In genomic region chr13:99991013-99991805, GRCh38 we compare ENCODE assay signal across 19 cellular contexts. TPM values are rescaled to one million over a fixed set of nuclear protein-coding genes. Genes with fewer than 3 reads are reported as not detected.
DNase-seq lines count a peak whose midpoint lies in the region; ATAC-seq and TF ChIP-seq lines count a peak whose summit lies in the region.
"Had no signal": no experiment of that assay in that cellular context is flagged by ENCODE, and none has a peak within 500 bp of the region (broad histone marks: within the 10 kb centered on the region; RNA-seq: fewer than 3 reads in every experiment).

No MANE protein-coding gene starts in this region.

- H3K36me3 ChIP-seq in ES-I3 (ENCODE audit: insufficient read depth, low read length): no peaks in the 10 kb centered on the region
- H3K36me3 ChIP-seq in HUES64 (ENCODE audit: insufficient read depth, low read length): peaks cover 5% of the 10 kb centered on the region
- no peaks in the 10 kb centered on the region for H3K36me3 ChIP-seq in naive thymus-derived CD4-positive, alpha-beta T cell (ENCODE audit: control insufficient read depth in 2 of 3, insufficient read depth in 3 of 3, low read length in 3 of 3)
- no peaks in the 10 kb centered on the region for H3K36me3 ChIP-seq in OCI-LY7 (ENCODE audit: insufficient read depth, low read length)
- H3K36me3 ChIP-seq: gastrocnemius medialis, upper lobe of right lung had no signal

- peak overlapping the region in 6 of 10 donors; percentile 28 to 64 (median 50) for H3K4me3 Mint-ChIP-seq in naive thymus-derived CD4-positive, alpha-beta T cell

- no peaks in the 10 kb centered on the region for H3K79me2 ChIP-seq in OCI-LY7 (ENCODE audit: insufficient read depth, low read depth, low read length)

- H3K9ac ChIP-seq in ES-I3 (ENCODE audit: low read depth, low read length) (peak overlapping the region; percentile 47), HUES64 (ENCODE audit: low read depth, low read length) (no peak overlapping the region; the same call in 1 of the 2 replicates)

- peaks cover 96% of the 10 kb centered on the region for H3K27me3 ChIP-seq in HUES64 (ENCODE audit: insufficient read depth, low read length)
- H3K27me3 ChIP-seq in dorsolateral prefrontal cortex: peaks cover 0 to 100% (median 92%) of the 10 kb centered on the region in 45 donors
- H3K27me3 ChIP-seq in naive thymus-derived CD4-positive, alpha-beta T cell (ENCODE audit: control insufficient read depth in 2 of 2, insufficient read depth in 2 of 2, low read length in 2 of 2): peaks cover 50 to 99% of the 10 kb centered on the region in 2 donors

- H3K27ac ChIP-seq in HUES64 (ENCODE audit: low read depth, low read length) (no peak overlapping the region), dorsolateral prefrontal cortex (peak overlapping the region in 56 of 59 donors; percentile 10 to 99 (median 83)), OCI-LY7 (ENCODE audit: low read depth, low read length, poor library complexity, severe bottlenecking) (no peak overlapping the region)
- H3K27ac ChIP-seq in naive thymus-derived CD4-positive, alpha-beta T cell (ENCODE audit: low read depth, low read length): no peak overlapping the region
- H3K27ac ChIP-seq: gastrocnemius medialis, PC-9, upper lobe of right lung had no signal

- no peaks in the 10 kb centered on the region for H3K9me2 ChIP-seq in OCI-LY7 (ENCODE audit: insufficient read depth, low read length)

- peaks cover 11% of the 10 kb centered on the region for H3K4me1 ChIP-seq in ES-I3 (ENCODE audit: insufficient read depth, low read length)
- peaks cover 83% of the 10 kb centered on the region for H3K4me1 ChIP-seq in HUES64 (ENCODE audit: insufficient read depth, low read length)
- peaks cover 6 to 25% of the 10 kb centered on the region in 2 donors for H3K4me1 ChIP-seq in naive thymus-derived CD4-positive, alpha-beta T cell (ENCODE audit: control insufficient read depth in 2 of 2, insufficient read depth in 2 of 2, low read length in 2 of 2)
- H3K4me1 ChIP-seq in OCI-LY7 (ENCODE audit: insufficient read depth, low read length, poor library complexity, severe bottlenecking): no peaks in the 10 kb centered on the region
- H3K4me1 ChIP-seq: gastrocnemius medialis, upper lobe of right lung had no signal

- H3K27ac Mint-ChIP-seq in naive thymus-derived CD4-positive, alpha-beta T cell: peak overlapping the region in 2 of 9 donors; percentile 51

- H3K4me2 ChIP-seq in OCI-LY7 (ENCODE audit: low read length): no peak overlapping the region
- H3K4me2 ChIP-seq: PC-9 had no signal

- peaks cover 0 to 22% (median 3%) of the 10 kb centered on the region in 5 donors for H3K36me3 Mint-ChIP-seq in naive thymus-derived CD4-positive, alpha-beta T cell

- peaks cover 4 to 34% (median 21%) of the 10 kb centered on the region in 7 donors for H3K4me1 Mint-ChIP-seq in naive thymus-derived CD4-positive, alpha-beta T cell

- H3K27me3 Mint-ChIP-seq in naive thymus-derived CD4-positive, alpha-beta T cell: peaks cover 76 to 98% (median 96%) of the 10 kb centered on the region in 5 donors

- no peak overlapping the region for H2AFZ ChIP-seq in OCI-LY7 (ENCODE audit: low read length)
- H2AFZ ChIP-seq: PC-9 had no signal

- DNase-seq in dorsolateral prefrontal cortex (no peak), medulla oblongata (ENCODE audit: extremely low spot score) (no peak), OCI-LY7 (ENCODE audit: low spot score) (no peak)
- no peak for DNase-seq in naive thymus-derived CD4-positive, alpha-beta T cell
- DNase-seq: activated CD4-positive, CD25-positive, alpha-beta regulatory T cell; amygdala; gastrocnemius medialis; MV-4-11; PC-9; stimulated activated CD4-positive, alpha-beta T cell treated with anti-CD3 and anti-CD28 coated beads, Interleukin-2, amount 100 ng/mL, for 24 hours; SW 1271; upper lobe of right lung had no signal

- TF ChIP-seq CTCF in dorsolateral prefrontal cortex (IDR thresholded peaks at IDR 0.05 in 54 of 56, conservative IDR thresholded peaks at IDR 0.05 in 2 of 56; ENCODE audit: low read depth in 1 of 56, partially characterized antibody in 56 of 56): no peak
- no peak for TF ChIP-seq CTCF in OCI-LY7 (conservative IDR thresholded peaks at IDR 0.05; ENCODE audit: low read length)

- CTCF ChIA-PET in naive thymus-derived CD4-positive, alpha-beta T cell (lab: Charles Lee): no interaction called here
- CTCF ChIA-PET in OCI-LY7 (lab: Charles Lee; ENCODE audit: unreplicated experiment): interaction anchor here (0.7 kb wide), 1 partner anchor 709 kb away, joined by 4 read pairs; no protein-coding TSS in a partner anchor

- ATAC-seq in naive thymus-derived CD4-positive, alpha-beta T cell: no peak
- no peak for ATAC-seq in HG02588 (IDR thresholded peaks at IDR 0.05; ENCODE audit: unreplicated experiment)
- no peak for ATAC-seq in HG03159 (IDR thresholded peaks at IDR 0.05; ENCODE audit: unreplicated experiment)
- ATAC-seq: gastrocnemius medialis had no signal

- intact Hi-C loops in dorsolateral prefrontal cortex (cut with DNase I): no loop called here
- intact Hi-C loops in naive thymus-derived CD4-positive, alpha-beta T cell (cut with micrococcal nuclease): loop anchor here in 1 of 2 donors (5.0 to 10.0 kb wide), 2 partner anchors 246 to 404 kb away; no protein-coding TSS in a partner anchor
- intact Hi-C loops in OCI-LY7 (cut with micrococcal nuclease; ENCODE audit: unreplicated experiment): no loop called here

- no TSS peak for BruUV-seq in OCI-LY7 (replicated peaks; lab: Mats Ljungman, UMichigan)

- H3K4me3 ChIP-seq in HUES64 (ENCODE audit: low read length): peak overlapping the region; percentile 61
- H3K4me3 ChIP-seq in dorsolateral prefrontal cortex: peak overlapping the region in 22 of 59 donors; percentile 3 to 75 (median 24)
- H3K4me3 ChIP-seq in naive thymus-derived CD4-positive, alpha-beta T cell (ENCODE audit: low read length): no peak overlapping the region
- H3K4me3 ChIP-seq in OCI-LY7 (ENCODE audit: low read depth, low read length, poor library complexity, severe bottlenecking): no peak overlapping the region
- H3K4me3 ChIP-seq: gastrocnemius medialis, mucosa of descending colon, PC-9, upper lobe of right lung had no signal

- POLR2A ChIA-PET in naive thymus-derived CD4-positive, alpha-beta T cell (lab: Charles Lee): interaction anchor here (0.6 to 1.7 kb wide), 4 partner anchors 10 to 435 kb away, joined by 3 to 8 read pairs (median 4); partner anchors contain the start of gene ZIC2
- POLR2A ChIA-PET in OCI-LY7 (lab: Charles Lee): no interaction called here

- no peaks in the 10 kb centered on the region for H4K20me1 ChIP-seq in OCI-LY7 (ENCODE audit: insufficient read depth, low read length)

- 11% methylated on average over 34 of the region's 34 CpGs for WGBS in HUES64

- peaks cover 0 to 79% (median 34%) of the 10 kb centered on the region in 11 donors for H3K9me3 Mint-ChIP-seq in naive thymus-derived CD4-positive, alpha-beta T cell

- H3K9me3 ChIP-seq in ES-I3 (ENCODE audit: control insufficient read depth, insufficient read depth, low read length) (no peaks in the 10 kb centered on the region), HUES64 (ENCODE audit: insufficient read depth, low read depth, low read length) (no peaks in the 10 kb centered on the region), OCI-LY7 (ENCODE audit: low read length) (no peaks in the 10 kb centered on the region)
- H3K9me3 ChIP-seq in naive thymus-derived CD4-positive, alpha-beta T cell (ENCODE audit: control insufficient read depth in 2 of 3, low read length in 3 of 3): no peaks in the 10 kb centered on the region
- H3K9me3 ChIP-seq: gastrocnemius medialis, mucosa of descending colon, upper lobe of right lung had no signal

RNA-seq across cellular contexts. Expression of gene ZIC2, which starts 9.6 kb away (rescaled TPM):
- 113 TPM for polyA plus RNA-seq in HUES64 (2013, experiment 1 of 2)
- 125 TPM for polyA plus RNA-seq in HUES64 (2013, experiment 2 of 2)
- 10 to 100 TPM in 117 of 120 experiments, 1 to 10 TPM in 3; 6.5 to 90.1 (median 24.5) TPM for total RNA-seq in dorsolateral prefrontal cortex
- under 1 TPM in 1 of 5 experiments, not detected in 4; 0.51 TPM for total RNA-seq in naive thymus-derived CD4-positive, alpha-beta T cell
- polyA plus RNA-seq in naive thymus-derived CD4-positive, alpha-beta T cell: not detected
- not detected in 2 replicates for total RNA-seq in OCI-LY7 (2014; rRNA removed; shearing (Covaris generic))
- not detected in 2 replicates for total RNA-seq in OCI-LY7 (2022)
- total RNA-seq: gastrocnemius medialis, pulmonary artery endothelial cell, upper lobe of right lung had no signal
- polyA plus RNA-seq: BJ had no signal

RNA-seq across cellular contexts. Expression of gene ZIC5, which starts 19.6 kb away (rescaled TPM):
- polyA plus RNA-seq in HUES64 (2013, experiment 1 of 2): 25.6 TPM
- polyA plus RNA-seq in HUES64 (2013, experiment 2 of 2): 25.2 TPM
- total RNA-seq in dorsolateral prefrontal cortex (10 to 100 TPM in 1 of 120 experiments, 1 to 10 TPM in 118, under 1 TPM in 1; 0.91 to 10.4 (median 3.1) TPM), OCI-LY7 (2022) (not detected in 2 replicates)
- not detected for total RNA-seq in naive thymus-derived CD4-positive, alpha-beta T cell
- not detected for polyA plus RNA-seq in naive thymus-derived CD4-positive, alpha-beta T cell
- not detected in 2 replicates for total RNA-seq in OCI-LY7 (2014; rRNA removed; shearing (Covaris generic))
- total RNA-seq: gastrocnemius medialis, mucosa of descending colon, pulmonary artery endothelial cell, upper lobe of right lung had no signal
- polyA plus RNA-seq: BJ had no signal

Comparison
In these comparisons a context has a peak if more than half of its experiments do, and no peak if none do; other contexts are left out.
1. H3K27ac ChIP-seq: peak in dorsolateral prefrontal cortex (56 of 59); none in HUES64 (single experiment), naive thymus-derived CD4-positive, alpha-beta T cell (single experiment) and OCI-LY7 (single experiment).
2. RNA of gene ZIC2, which starts 9.6 kb away (total RNA-seq): 6.5 to 90.1 TPM in dorsolateral prefrontal cortex; 0.51 TPM in naive thymus-derived CD4-positive, alpha-beta T cell and not detected in OCI-LY7; every median in the first group is over 4 times any median in the second.